Comparison of ENCODE assay signal across 16 cellular contexts in the genomic region with DNA sequence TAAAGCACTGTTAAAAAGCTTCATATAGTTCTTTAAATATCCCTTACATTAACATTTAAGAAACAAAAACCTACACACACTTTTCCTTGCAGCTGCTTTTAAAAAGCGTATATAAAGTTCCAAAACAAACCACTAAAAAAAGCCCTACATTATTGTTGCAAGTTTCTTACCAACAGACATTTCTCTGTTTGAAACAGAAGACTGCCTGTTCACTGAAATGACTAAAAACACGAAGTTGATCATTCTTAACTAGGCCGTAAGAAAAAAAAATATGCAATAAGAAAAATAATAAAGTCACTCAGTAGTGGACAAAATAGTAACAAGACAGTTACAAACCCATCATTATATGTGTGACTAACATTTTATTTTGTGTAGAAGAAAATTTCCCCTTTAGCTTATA. TPM values are rescaled to one million over a fixed set of nuclear protein-coding genes. Genes with fewer than 3 reads are reported as not detected.
DNase-seq lines count a peak whose midpoint lies in the region; ATAC-seq and TF ChIP-seq lines count a peak whose summit lies in the region.
"Had no signal": no experiment of that assay in that cellular context is flagged by ENCODE, and none has a peak within 500 bp of the region (broad histone marks: within the 10 kb centered on the region; RNA-seq: fewer than 3 reads in every experiment).

No MANE protein-coding gene starts in this region.

- H3K9me3 ChIP-seq in osteoblast (ENCODE audit: low read depth, low read length) = no peaks in the 10 kb centered on the region

- DNase-seq in GM06990 (ENCODE audit: extremely low read depth, insufficient read length) = peak; percentile 25
- DNase-seq in osteoblast (ENCODE audit: insufficient read length, low spot score, missing footprints) = no peak
- DNase-seq in UCSD-AML1 (lab: John Stamatoyannopoulos, UW; ENCODE audit: unreplicated experiment) = no peak
- no peak for DNase-seq in chondrocyte (ENCODE audit: low spot score)
- DNase-seq in NCI-H446 treated with DMSO at 0.1 percent for 48 hours (lab: John Stamatoyannopoulos, UW) = no peak
- DNase-seq: CD4-positive, alpha-beta T cell; DND-41; GDM1; H9; Kasumi-1; NCI-H1105 treated with DMSO at 0.1 percent for 48 hours; NCI-H187 treated with DMSO at 0.1 percent for 48 hours; NCI-H2171; NCI-H510A had no signal

- no peaks in the 10 kb centered on the region for H3K9me3 Mint-ChIP-seq in activated T-helper 17 cell treated with anti-CD3 and anti-CD28 coated beads, Interleukin-2, amount 50 U/mL, for 72 hours
- H3K9me3 Mint-ChIP-seq in chondrocyte (ENCODE audit: low read depth) = no peaks in the 10 kb centered on the region
- H3K9me3 Mint-ChIP-seq: CD4-positive, alpha-beta T cell; H9 had no signal

- no peak overlapping the region for H3K27ac ChIP-seq in osteoblast (ENCODE audit: low read depth, low read length)

- no peak overlapping the region for H3K4me3 Mint-ChIP-seq in activated T-helper 17 cell treated with anti-CD3 and anti-CD28 coated beads, Interleukin-2, amount 50 U/mL, for 72 hours
- H3K4me3 Mint-ChIP-seq in chondrocyte (ENCODE audit: unreplicated experiment) = no peak overlapping the region
- H3K4me3 Mint-ChIP-seq: CD4-positive, alpha-beta T cell; H9 had no signal

- TF ChIP-seq CTCF in GM06990 (IDR thresholded peaks at IDR 0.05; ENCODE audit: insufficient read depth, low read length, poor library complexity, severe bottlenecking) (no peak), osteoblast (IDR thresholded peaks at IDR 0.05; ENCODE audit: extremely low read depth, low read depth, low read length) (no peak), chondrocyte (IDR thresholded peaks at IDR 0.05) (no peak)

- H2AFZ ChIP-seq in osteoblast (ENCODE audit: low read length) = peak overlapping the region; percentile 28

- no peak overlapping the region for H3K4me2 ChIP-seq in osteoblast (ENCODE audit: insufficient read depth, low read length)

- H3K4me3 ChIP-seq in GM06990 (replicated peaks; ENCODE audit: low read depth, low read length) (no peak overlapping the region), osteoblast (ENCODE audit: insufficient read depth, low read length) (no peak overlapping the region)

- H4K20me1 ChIP-seq in osteoblast (ENCODE audit: insufficient read depth, low read length) = no peaks in the 10 kb centered on the region

- no peak overlapping the region for H3K27ac Mint-ChIP-seq in activated T-helper 17 cell treated with anti-CD3 and anti-CD28 coated beads, Interleukin-2, amount 50 U/mL, for 72 hours
- H3K27ac Mint-ChIP-seq in chondrocyte (ENCODE audit: unreplicated experiment) = no peak overlapping the region
- H3K27ac Mint-ChIP-seq: CD4-positive, alpha-beta T cell had no signal

- H3K79me2 ChIP-seq in osteoblast (ENCODE audit: insufficient read depth, low read length) = no peaks in the 10 kb centered on the region

- H3K4me1 ChIP-seq in osteoblast (ENCODE audit: insufficient read depth, low read length) = no peaks in the 10 kb centered on the region

- H3K27me3 ChIP-seq in GM06990 (replicated peaks; ENCODE audit: control insufficient read depth, insufficient read depth, low read length) (no peaks in the 10 kb centered on the region), osteoblast (ENCODE audit: insufficient read depth, low read length) (no peaks in the 10 kb centered on the region)

- peak; percentile 47 for ATAC-seq in GM19351 (IDR thresholded peaks at IDR 0.05; ENCODE audit: unreplicated experiment)
- ATAC-seq in activated T-helper 17 cell treated with anti-CD3 and anti-CD28 coated beads, Interleukin-2, amount 50 U/mL, for 72 hours (replicated peaks) = peak; percentile 29

- H3K27me3 Mint-ChIP-seq in activated T-helper 17 cell treated with anti-CD3 and anti-CD28 coated beads, Interleukin-2, amount 50 U/mL, for 72 hours = no peaks in the 10 kb centered on the region
- H3K27me3 Mint-ChIP-seq in chondrocyte (ENCODE audit: low read depth) = no peaks in the 10 kb centered on the region
- H3K27me3 Mint-ChIP-seq: CD4-positive, alpha-beta T cell had no signal

- H3K36me3 Mint-ChIP-seq in activated T-helper 17 cell treated with anti-CD3 and anti-CD28 coated beads, Interleukin-2, amount 50 U/mL, for 72 hours (ENCODE audit: low read depth) = no peaks in the 10 kb centered on the region
- H3K36me3 Mint-ChIP-seq in chondrocyte (ENCODE audit: low read depth) = no peaks in the 10 kb centered on the region

- peaks cover 20% of the 10 kb centered on the region for H3K4me1 Mint-ChIP-seq in activated T-helper 17 cell treated with anti-CD3 and anti-CD28 coated beads, Interleukin-2, amount 50 U/mL, for 72 hours
- H3K4me1 Mint-ChIP-seq in chondrocyte (ENCODE audit: low read depth) = peaks cover 17% of the 10 kb centered on the region

- H3K36me3 ChIP-seq in GM06990 (ENCODE audit: control insufficient read depth, insufficient read depth, low read length) (no peaks in the 10 kb centered on the region), osteoblast (ENCODE audit: insufficient read depth, low read length) (no peaks in the 10 kb centered on the region)

RNA-seq across cellular contexts. Expression of gene KIF21A, which starts 37.3 kb away (rescaled TPM):
- total RNA-seq in activated T-helper 17 cell treated with anti-CD3 and anti-CD28 coated beads, Interleukin-2, amount 50 U/mL, for 72 hours = 10 to 100 TPM; 14.8 to 19.6 TPM
- total RNA-seq in osteoblast (4.3 and 4.7 TPM in 2 replicates), chondrocyte (6.5 to 9.4 TPM (median 9.4 TPM) in 3 replicates)
